2 cellular contexts compared by ENCODE assay signal in genomic region chr11:111724615-111725129, GRCh38.
TF ChIP-seq lines count a peak whose summit lies in the region.

No MANE protein-coding gene starts in this region.

TF ChIP-seq in K562, 482 proteins besides CTCF, POLR2A, EP300 and RAD21:
- TF ChIP-seq ZNF253 (CRISPR knock-in tag; conservative IDR thresholded peaks at IDR 0.05): no peak
- TF ChIP-seq SP2 (IDR thresholded peaks at IDR 0.05; ENCODE audit: extremely low read depth, low read depth, low read length, poor library complexity, severe bottlenecking): no peak
- TF ChIP-seq E2F5 (CRISPR knock-in tag; IDR thresholded peaks at IDR 0.05): no peak
- TF ChIP-seq ZNF57 (CRISPR knock-in tag; IDR thresholded peaks at IDR 0.05): no peak
- TF ChIP-seq SRF (CRISPR knock-in tag; IDR thresholded peaks at IDR 0.05): no peak
- no peak for TF ChIP-seq ZNF668 (CRISPR knock-in tag; IDR thresholded peaks at IDR 0.05)
- no peak for TF ChIP-seq ZZZ3 (IDR thresholded peaks at IDR 0.05)
- peak; percentile 17 for TF ChIP-seq RBM22 (IDR thresholded peaks at IDR 0.05; ENCODE audit: low read depth, low read length, poor library complexity, severe bottlenecking)

TF ChIP-seq in HepG2, 621 proteins besides CTCF, POLR2A, EP300 and RAD21:
- TF ChIP-seq RBM22 (optimal IDR thresholded peaks at IDR 0.05; ENCODE audit: low read length) (peak; percentile 68), SNRNP70 (IDR thresholded peaks at IDR 0.05; ENCODE audit: low read depth, low read length) (no peak), TOE1 (CRISPR knock-in tag; IDR thresholded peaks at IDR 0.05) (no peak), CEBPB (IDR thresholded peaks at IDR 0.05; ENCODE audit: borderline replicate concordance, low read depth, low read length) (no peak), FIP1L1 (IDR thresholded peaks at IDR 0.05; ENCODE audit: borderline replicate concordance, insufficient read depth, low read depth, low read length) (no peak), SOX5 (CRISPR knock-in tag; IDR thresholded peaks at IDR 0.05; ENCODE audit: borderline replicate concordance) (no peak), ZBTB8A (CRISPR knock-in tag; IDR thresholded peaks at IDR 0.05; ENCODE audit: borderline replicate concordance, low read depth) (no peak)
